ENCODE assay signal across 9 cellular contexts in genomic region chr6:130298258-130298657, GRCh38.
"Had no signal": no experiment of that assay in that cellular context is flagged by ENCODE, and none has a peak within 500 bp of the region (broad histone marks: within the 10 kb centered on the region; RNA-seq: fewer than 3 reads in every experiment).

No MANE protein-coding gene starts in this region.

- DNase-seq: H9, HCEC 1CT, HFFc6, KBM-7 had no signal

- ATAC-seq: GM23338, HepG2 had no signal

- H3K27ac ChIP-seq: HL-60 had no signal

- FAIRE-seq: H1, H54, HepG2 had no signal

- H3K4me3 ChIP-seq: GM23338 had no signal
